Comparison of ENCODE assay signal across 18 cellular contexts in the genomic region with DNA sequence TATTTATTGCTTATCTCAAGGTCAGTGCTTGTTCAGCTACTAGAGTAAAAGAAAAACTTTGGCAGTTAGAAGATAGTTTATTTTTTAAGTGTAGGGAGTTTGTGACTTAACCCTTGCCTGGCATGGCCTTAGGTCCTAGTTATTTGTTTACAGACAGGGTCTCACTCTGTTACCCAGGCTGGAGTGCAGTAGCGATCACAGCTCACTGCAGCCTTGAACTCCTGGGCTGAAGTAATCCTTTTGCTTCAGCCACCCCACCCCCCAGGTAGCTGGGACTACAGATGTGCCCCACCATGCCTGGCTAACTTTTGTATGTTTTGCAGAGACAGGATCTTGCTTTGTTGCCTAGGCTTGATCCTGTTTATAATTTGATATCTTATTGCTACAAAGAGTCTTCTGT. TPM values are rescaled to one million over a fixed set of nuclear protein-coding genes. Genes with fewer than 3 reads are reported as not detected.
DNase-seq lines count a peak whose midpoint lies in the region; ATAC-seq, FAIRE-seq and TF ChIP-seq lines count a peak whose summit lies in the region.
"Had no signal": no experiment of that assay in that cellular context is flagged by ENCODE, and none has a peak within 500 bp of the region (broad histone marks: within the 10 kb centered on the region; RNA-seq: fewer than 3 reads in every experiment).

No MANE protein-coding gene starts in this region.

- intact Hi-C loops in heart right ventricle (cut with DNase I): no loop called here

- peaks cover 21 to 41% (median 31%) of the 10 kb centered on the region in 10 experiments for H3K4me1 ChIP-seq in BLaER1 treated with 17β-estradiol and CSF1 and Interleukin-3, amounts not matched to agents 10 nM and 100 nM
- peaks cover 54% of the 10 kb centered on the region for H3K4me1 ChIP-seq in Loucy (ENCODE audit: insufficient read depth, low read length, poor library complexity, severe bottlenecking)
- H3K4me1 ChIP-seq in astrocyte (ENCODE audit: insufficient read depth, low read length): peaks cover 27% of the 10 kb centered on the region
- H3K4me1 ChIP-seq in mesenchymal stem cell (ENCODE audit: control insufficient read depth, insufficient read depth, low read depth, low read length): peaks cover 9% of the 10 kb centered on the region
- peaks cover 9% of the 10 kb centered on the region for H3K4me1 ChIP-seq in hepatocyte (ENCODE audit: insufficient read depth)
- H3K4me1 ChIP-seq in heart right ventricle: peaks cover 2 to 27% (median 18%) of the 10 kb centered on the region in 9 donors

- TF ChIP-seq CTCF in Loucy (conservative IDR thresholded peaks at IDR 0.05; ENCODE audit: low read length): no peak
- no peak for TF ChIP-seq CTCF in astrocyte (IDR thresholded peaks at IDR 0.05; ENCODE audit: insufficient read depth, low read depth, low read length)
- TF ChIP-seq CTCF in hepatocyte (IDR thresholded peaks at IDR 0.05; ENCODE audit: poor library complexity): no peak
- TF ChIP-seq CTCF in heart right ventricle (IDR thresholded peaks at IDR 0.05): no peak

- no peak overlapping the region for H2AFZ ChIP-seq in Loucy (ENCODE audit: low read length)
- no peak overlapping the region for H2AFZ ChIP-seq in astrocyte (ENCODE audit: low read depth, low read length)
- no peak overlapping the region for H2AFZ ChIP-seq in mesenchymal stem cell (ENCODE audit: low read depth, low read length)
- no peak overlapping the region for H2AFZ ChIP-seq in hepatocyte

- no peaks in the 10 kb centered on the region for H3K9me3 Mint-ChIP-seq in astrocyte (ENCODE audit: unreplicated experiment)

- no peak overlapping the region for H3K4me3 Mint-ChIP-seq in astrocyte (ENCODE audit: unreplicated experiment)
- H3K4me3 Mint-ChIP-seq: activated naive CD4-positive, alpha-beta T cell treated with anti-CD3 and anti-CD28 coated beads, Interleukin-2, amount 10 ng/mL, durations not matched to agents 7 days and 5 days had no signal

- H3K9ac ChIP-seq in BLaER1 treated with 17β-estradiol and CSF1 and Interleukin-3, amounts not matched to agents 10 nM and 100 nM: no peak overlapping the region; a peak in 1 of 22 replicates
- H3K9ac ChIP-seq in Loucy (ENCODE audit: low read depth, low read length, poor library complexity, severe bottlenecking) (peak overlapping the region; percentile 57), astrocyte (ENCODE audit: low read length) (peak overlapping the region; percentile 75), mesenchymal stem cell (ENCODE audit: low read length) (peak overlapping the region; percentile 14)

- no peaks in the 10 kb centered on the region for H3K9me2 ChIP-seq in Loucy (replicated peaks; ENCODE audit: low read depth, low read length)
- no peaks in the 10 kb centered on the region for H3K9me2 ChIP-seq in hepatocyte (replicated peaks; ENCODE audit: insufficient read depth)

- DNase-seq in astrocyte (ENCODE audit: low read depth) (no peak), mesenchymal stem cell (peak; percentile 25), hepatocyte (ENCODE audit: low spot score) (no peak), heart right ventricle (no peak)
- DNase-seq: activated CD4-positive, CD25-positive, alpha-beta regulatory T cell treated with anti-CD3 and anti-CD28 coated beads, Interleukin-2, amount 50 U/mL, for 72 hours; activated CD8-positive, alpha-beta memory T cell treated with anti-CD3 and anti-CD28 coated beads, Interleukin-2, amount 50 U/mL, for 48 hours; activated naive CD4-positive, alpha-beta T cell treated with anti-CD3 and anti-CD28 coated beads, Interleukin-2, amount 10 ng/mL, durations not matched to agents 7 days and 5 days; DMS 273 treated with DMSO at 0.1 percent for 48 hours; NCI-H1105; NCI-H446; right cardiac atrium; stimulated activated CD4-positive, alpha-beta T cell treated with anti-CD3 and anti-CD28 coated beads, Interleukin-2, amount 100 ng/mL, for 48 hours; thyroid gland had no signal

- no peak overlapping the region for H3K27ac ChIP-seq in BLaER1 treated with 17β-estradiol and CSF1 and Interleukin-3, amounts not matched to agents 10 nM and 100 nM
- H3K27ac ChIP-seq in astrocyte (ENCODE audit: low read depth, low read length) (peak overlapping the region; percentile 97), mesenchymal stem cell (ENCODE audit: low read length, poor library complexity, severe bottlenecking) (peak overlapping the region; percentile 92), hepatocyte (no peak overlapping the region), heart right ventricle (no peak overlapping the region)
- H3K27ac ChIP-seq: thyroid gland had no signal

- H3K79me2 ChIP-seq in Loucy (ENCODE audit: insufficient read depth, low read length) (peaks cover 88% of the 10 kb centered on the region), astrocyte (ENCODE audit: insufficient read depth, low read length) (peaks cover 91% of the 10 kb centered on the region), hepatocyte (peaks cover 56% of the 10 kb centered on the region)

- H4K8ac ChIP-seq in mesenchymal stem cell (ENCODE audit: low read length): no peak overlapping the region

- no peak overlapping the region for H2BK120ac ChIP-seq in mesenchymal stem cell (ENCODE audit: low read depth, low read length)

- no peaks in the 10 kb centered on the region for H3K36me3 Mint-ChIP-seq in astrocyte (ENCODE audit: low read depth, unreplicated experiment)

- H3K27ac Mint-ChIP-seq in astrocyte (ENCODE audit: unreplicated experiment): peak overlapping the region; percentile 82
- H3K27ac Mint-ChIP-seq: activated naive CD4-positive, alpha-beta T cell treated with anti-CD3 and anti-CD28 coated beads, Interleukin-2, amount 10 ng/mL, durations not matched to agents 7 days and 5 days had no signal

- H2BK5ac ChIP-seq in mesenchymal stem cell (ENCODE audit: low read depth, low read length, poor library complexity, severe bottlenecking): no peak overlapping the region

- H2AK5ac ChIP-seq in mesenchymal stem cell (ENCODE audit: low read length, severe bottlenecking): peak overlapping the region; percentile 74

- H3K4me2 ChIP-seq in BLaER1 treated with 17β-estradiol and CSF1 and Interleukin-3, amounts not matched to agents 10 nM and 100 nM: peak overlapping the region; percentile 5 to 62 (median 33); a peak in 18 of 22 replicates
- H3K4me2 ChIP-seq in Loucy (ENCODE audit: low read depth, low read length, poor library complexity, severe bottlenecking): peak overlapping the region; percentile 75
- peak overlapping the region; percentile 79 for H3K4me2 ChIP-seq in astrocyte (ENCODE audit: low read length)
- peak overlapping the region; percentile 27 for H3K4me2 ChIP-seq in mesenchymal stem cell (ENCODE audit: low read length, poor library complexity, severe bottlenecking)
- no peak overlapping the region for H3K4me2 ChIP-seq in hepatocyte

- H2BK15ac ChIP-seq in mesenchymal stem cell (ENCODE audit: low read depth, poor library complexity, severe bottlenecking): no peak overlapping the region

- H3K18ac ChIP-seq in mesenchymal stem cell (ENCODE audit: low read depth in 1 of 2, low read length in 2 of 2): peak overlapping the region; percentile 34 to 55

- H3K23ac ChIP-seq in mesenchymal stem cell (ENCODE audit: low read length in 2 of 2): no peak overlapping the region

- no peak overlapping the region; a peak in 1 of 20 replicates for H3K4me3 ChIP-seq in BLaER1 treated with 17β-estradiol and CSF1 and Interleukin-3, amounts not matched to agents 10 nM and 100 nM
- H3K4me3 ChIP-seq in Loucy (ENCODE audit: low read length, poor library complexity, severe bottlenecking) (peak overlapping the region; percentile 97), astrocyte (ENCODE audit: insufficient read depth, low read depth, low read length) (peak overlapping the region; percentile 39), mesenchymal stem cell (ENCODE audit: insufficient read depth in 1 of 2, low read depth in 1 of 2, low read length in 2 of 2) (no peak overlapping the region), hepatocyte (no peak overlapping the region), heart right ventricle (no peak overlapping the region)
- H3K4me3 ChIP-seq: lung, thyroid gland had no signal

- H4K20me1 ChIP-seq in BLaER1 treated with 17β-estradiol and CSF1 and Interleukin-3, amounts not matched to agents 10 nM and 100 nM: peaks cover 0 to 28% (median 0%) of the 10 kb centered on the region in 11 experiments; a peak in 8 of 22 replicates
- peaks cover 37% of the 10 kb centered on the region for H4K20me1 ChIP-seq in Loucy (ENCODE audit: insufficient read depth, low read length, poor library complexity, severe bottlenecking)
- no peaks in the 10 kb centered on the region for H4K20me1 ChIP-seq in astrocyte (ENCODE audit: insufficient read depth, low read length)
- no peaks in the 10 kb centered on the region for H4K20me1 ChIP-seq in hepatocyte (ENCODE audit: insufficient read depth, poor library complexity, severe bottlenecking)

- no peaks in the 10 kb centered on the region for H3K79me1 ChIP-seq in mesenchymal stem cell (replicated peaks; ENCODE audit: low read length, poor library complexity, severe bottlenecking)

- no peak for FAIRE-seq in astrocyte (lab: Jason Lieb, UNC)

- WGBS in mesenchymal stem cell: 35% methylated on average over 1 of the region's 1 CpG
- 56% methylated on average over 1 of the region's 1 CpG for WGBS in hepatocyte (ENCODE audit: low lambda C conversion rate, missing lambda C conversion rate)
- WGBS in heart right ventricle, 2 donors: 79 to 84% methylated on average over 1 of the region's 1 CpG

- H4K91ac ChIP-seq in mesenchymal stem cell (ENCODE audit: low read length): no peak overlapping the region

- no peaks in the 10 kb centered on the region for H3K27me3 Mint-ChIP-seq in astrocyte (ENCODE audit: low read depth, unreplicated experiment)

- peaks cover 0 to 18% (median 9%) of the 10 kb centered on the region in 11 experiments; a peak in 11 of 22 replicates for H3K9me3 ChIP-seq in BLaER1 treated with 17β-estradiol and CSF1 and Interleukin-3, amounts not matched to agents 10 nM and 100 nM (replicated peaks in 1 of 11)
- H3K9me3 ChIP-seq in Loucy (ENCODE audit: insufficient read depth, low read depth, low read length): no peaks in the 10 kb centered on the region
- H3K9me3 ChIP-seq in astrocyte (ENCODE audit: insufficient read depth, low read depth, low read length): no peaks in the 10 kb centered on the region
- peaks cover 5% of the 10 kb centered on the region for H3K9me3 ChIP-seq in mesenchymal stem cell (ENCODE audit: control insufficient read depth, low read length)
- no peaks in the 10 kb centered on the region for H3K9me3 ChIP-seq in hepatocyte (ENCODE audit: low read depth)
- H3K9me3 ChIP-seq in heart right ventricle: peaks cover 0 to 8% (median 0%) of the 10 kb centered on the region in 11 donors
- H3K9me3 ChIP-seq: thyroid gland had no signal

- H3K14ac ChIP-seq in mesenchymal stem cell (ENCODE audit: low read length in 2 of 2): no peak overlapping the region

- H3K27me3 ChIP-seq in BLaER1 treated with 17β-estradiol and CSF1 and Interleukin-3, amounts not matched to agents 10 nM and 100 nM: no peaks in the 10 kb centered on the region
- H3K27me3 ChIP-seq in Loucy (ENCODE audit: insufficient read depth, low read length, poor library complexity, severe bottlenecking) (no peaks in the 10 kb centered on the region), astrocyte (ENCODE audit: insufficient read depth, low read length) (no peaks in the 10 kb centered on the region), mesenchymal stem cell (ENCODE audit: control insufficient read depth in 1 of 2, insufficient read depth in 1 of 2, low read length in 2 of 2) (no peaks in the 10 kb centered on the region), hepatocyte (no peaks in the 10 kb centered on the region), heart right ventricle (peaks cover 0 to 3% (median 0%) of the 10 kb centered on the region in 7 donors)
- H3K27me3 ChIP-seq: thyroid gland had no signal

- no peak for TF ChIP-seq POLR2A in GM18505 (IDR thresholded peaks at IDR 0.05; ENCODE audit: borderline replicate concordance, extremely low read depth, insufficient read depth, insufficient read length)

- peak overlapping the region in 1 of 2 experiments; percentile 79 for H3K4ac ChIP-seq in mesenchymal stem cell (ENCODE audit: low read depth in 1 of 2, low read length in 2 of 2)

- no peaks in the 10 kb centered on the region for H3F3A ChIP-seq in Loucy (ENCODE audit: low read depth)

- peaks cover 35% of the 10 kb centered on the region for H3K4me1 Mint-ChIP-seq in astrocyte (ENCODE audit: low read depth, unreplicated experiment)

- ATAC-seq in GM18505 (IDR thresholded peaks at IDR 0.05; ENCODE audit: unreplicated experiment) (no peak), GM18861 (IDR thresholded peaks at IDR 0.05; ENCODE audit: unreplicated experiment) (no peak), heart right ventricle (no peak)
- ATAC-seq: right cardiac atrium had no signal

- peak overlapping the region; percentile 32 to 72 for H2BK12ac ChIP-seq in mesenchymal stem cell (ENCODE audit: low read length in 2 of 2)

- peaks cover 0 to 62% (median 44%) of the 10 kb centered on the region in 11 experiments; a peak in 19 of 22 replicates for H3K36me3 ChIP-seq in BLaER1 treated with 17β-estradiol and CSF1 and Interleukin-3, amounts not matched to agents 10 nM and 100 nM
- H3K36me3 ChIP-seq in Loucy (ENCODE audit: insufficient read depth, low read length) (peaks cover 26% of the 10 kb centered on the region), astrocyte (ENCODE audit: insufficient read depth, low read length) (peaks cover 9% of the 10 kb centered on the region), mesenchymal stem cell (ENCODE audit: control insufficient read depth in 1 of 2, insufficient read depth in 2 of 2, low read depth in 1 of 2, low read length in 2 of 2) (no peaks in the 10 kb centered on the region), hepatocyte (replicated peaks; ENCODE audit: insufficient read depth, low read depth) (no peaks in the 10 kb centered on the region), heart right ventricle (peaks cover 0 to 14% (median 0%) of the 10 kb centered on the region in 9 donors)
- H3K36me3 ChIP-seq: thyroid gland had no signal

RNA-seq across cellular contexts. Expression of a gene that starts 4.2 kb away (rescaled TPM):
- total RNA-seq in astrocyte (11.4 and 20.4 TPM in 2 replicates), hepatocyte (26.3 and 31.3 TPM in 2 replicates), heart right ventricle (10 to 100 TPM in 1 of 10 donors, 1 to 10 TPM in 9; 1.3 to 13.4 (median 2.1) TPM)
- 18.8 TPM for polyA plus RNA-seq in mesenchymal stem cell (2013, experiment 1 of 2)
- polyA plus RNA-seq in mesenchymal stem cell (2013, experiment 2 of 2): 18.2 TPM
- polyA plus RNA-seq in hepatocyte (8.2 and 15.4 TPM in 2 replicates), heart right ventricle (under 1 TPM; 0.38 to 0.51 TPM)

Comparison
In these comparisons a context has a peak if more than half of its experiments do, and no peak if none do; other contexts are left out.
1. H3K27ac ChIP-seq: peak in astrocyte (single experiment) and mesenchymal stem cell (single experiment); none in BLaER1 treated with 17β-estradiol and CSF1 and Interleukin-3, amounts not matched to agents 10 nM and 100 nM (0 of 11), hepatocyte (single experiment) and heart right ventricle (0 of 10).
2. H3K4me3 ChIP-seq: peak in Loucy (single experiment) and astrocyte (single experiment); none in BLaER1 treated with 17β-estradiol and CSF1 and Interleukin-3, amounts not matched to agents 10 nM and 100 nM (0 of 10), mesenchymal stem cell (0 of 2), hepatocyte (single experiment) and heart right ventricle (0 of 10).
3. H3K9ac ChIP-seq: peak in Loucy (single experiment), astrocyte (single experiment) and mesenchymal stem cell (single experiment); none in BLaER1 treated with 17β-estradiol and CSF1 and Interleukin-3, amounts not matched to agents 10 nM and 100 nM (0 of 11).